Comparison of ENCODE assay signal across 8 cellular contexts in genomic region chr10:80079312-80079613, GRCh38. TPM values are rescaled to one million over a fixed set of nuclear protein-coding genes. Genes with fewer than 3 reads are reported as not detected.
DNase-seq lines count a peak whose midpoint lies in the region; ATAC-seq, FAIRE-seq and TF ChIP-seq lines count a peak whose summit lies in the region.

No MANE protein-coding gene starts in this region.

- H3K9me3 Mint-ChIP-seq in Caco-2 (ENCODE audit: unreplicated experiment) = no peaks in the 10 kb centered on the region

- DNase-seq in Caco-2 (no peak), Panc1 (ENCODE audit: low read depth, low spot score) (no peak), erythroblast (lab: John Stamatoyannopoulos, UW) (no peak), pancreas (no peak), RPMI8226 (no peak), RKO (ENCODE audit: low spot score) (no peak), HEK293T (ENCODE audit: extremely low spot score) (no peak)

- H3K27ac ChIP-seq in Panc1 (ENCODE audit: low read length) = peak overlapping the region; percentile 97
- peak overlapping the region; percentile 89 to 96 (median 94) for H3K27ac ChIP-seq in pancreas

- peaks cover 22% of the 10 kb centered on the region for H3K36me3 Mint-ChIP-seq in Caco-2 (ENCODE audit: insufficient read depth, unreplicated experiment)

- TF ChIP-seq POLR2A in erythroblast (IDR thresholded peaks at IDR 0.05; ENCODE audit: low read length) = peak; percentile 48

- FAIRE-seq in pancreas (lab: Jason Lieb, UNC) = no peak

- H3K9me3 ChIP-seq in Caco-2 (no peaks in the 10 kb centered on the region), Panc1 (ENCODE audit: control insufficient read depth, insufficient read depth, low read depth, low read length) (no peaks in the 10 kb centered on the region), pancreas (no peaks in the 10 kb centered on the region)

- H3K4me3 Mint-ChIP-seq in Caco-2 (ENCODE audit: unreplicated experiment) = peak overlapping the region; percentile 89

- 0% methylated on average over 8 of the region's 8 CpGs for WGBS in pancreas, 2 donors

- intact Hi-C loops in Caco-2 (cut with micrococcal nuclease; ENCODE audit: unreplicated experiment) (loop anchor here (2.0 to 5.0 kb wide), 2 partner anchors 20 to 128 kb away; partner anchors contain the start of gene ANXA11), Panc1 (cut with micrococcal nuclease; ENCODE audit: unreplicated experiment) (no loop called here), pancreas (cut with DNase I) (no loop called here)

- H3K36me3 ChIP-seq in Caco-2 (ENCODE audit: control insufficient read depth, insufficient read depth, low read length) (no peaks in the 10 kb centered on the region), Panc1 (ENCODE audit: control insufficient read depth, insufficient read depth, low read length) (no peaks in the 10 kb centered on the region), pancreas (no peaks in the 10 kb centered on the region)

- ATAC-seq in Panc1 (no peak), pancreas (no peak), GM21360 (IDR thresholded peaks at IDR 0.05; ENCODE audit: unreplicated experiment) (no peak)

- H3K27me3 Mint-ChIP-seq in Caco-2 (ENCODE audit: insufficient read depth, unreplicated experiment) = no peaks in the 10 kb centered on the region

- no peak for TF ChIP-seq CTCF in Caco-2 (IDR thresholded peaks at IDR 0.05; ENCODE audit: insufficient read depth in 1 of 2, low read depth in 1 of 2, low read length in 1 of 2, severe bottlenecking in 1 of 2, unreplicated experiment in 1 of 2)
- TF ChIP-seq CTCF in Panc1 (IDR thresholded peaks at IDR 0.05) = no peak
- no peak for TF ChIP-seq CTCF in pancreas (IDR thresholded peaks at IDR 0.05)

- H3K4me3 ChIP-seq in Caco-2 (ENCODE audit: low read depth, low read length) (peak overlapping the region; percentile 51), Panc1 (ENCODE audit: low read depth in 2 of 2, low read length in 2 of 2) (peak overlapping the region; percentile 93 to 95), pancreas (peak overlapping the region; percentile 48 to 91 (median 81))

- peaks cover 50% of the 10 kb centered on the region for H3K4me1 ChIP-seq in Caco-2
- no peaks in the 10 kb centered on the region; the same call in 1 of the 2 replicates for H3K4me1 ChIP-seq in Panc1 (ENCODE audit: control insufficient read depth, insufficient read depth, low read length)
- peaks cover 0 to 11% (median 9%) of the 10 kb centered on the region in 3 donors for H3K4me1 ChIP-seq in pancreas

- POLR2A ChIA-PET in Caco-2 (lab: Charles Lee) = interaction anchor here (0.5 to 1.2 kb wide), 7 partner anchors 9 to 52 kb away, joined by 3 to 8 read pairs (median 4); no protein-coding TSS in a partner anchor
- POLR2A ChIA-PET in Panc1 (lab: Charles Lee) = interaction anchor here (0.5 to 1.3 kb wide), 8 partner anchors 11 to 171 kb away, joined by 3 to 4 read pairs (median 4); no protein-coding TSS in a partner anchor
- POLR2A ChIA-PET in HEK293T (lab: Yijun Ruan, JAX) = interaction anchor here (0.6 to 1.5 kb wide), 10 partner anchors 9 to 1050 kb away, joined by 3 to 6 read pairs (median 4); no protein-coding TSS in a partner anchor

- in situ Hi-C loops in Panc1 (cut with HindIII; ENCODE audit: low pct_unique_long_range_greater_than_20kb, low sequenced_read_pairs) = no loop called here

- H3K27ac Mint-ChIP-seq in Caco-2 (ENCODE audit: unreplicated experiment) = peak overlapping the region; percentile 95

- no peaks in the 10 kb centered on the region for H3K27me3 ChIP-seq in Caco-2 (replicated peaks; ENCODE audit: control insufficient read depth, insufficient read depth, low read length)
- H3K27me3 ChIP-seq in Panc1 (ENCODE audit: control insufficient read depth, insufficient read depth, low read length) = no peaks in the 10 kb centered on the region
- H3K27me3 ChIP-seq in pancreas = no peaks in the 10 kb centered on the region

- BruUV-seq in Caco-2 (replicated peaks; lab: Mats Ljungman, UMichigan) (no TSS peak), Panc1 (replicated peaks; lab: Mats Ljungman, UMichigan) (no TSS peak)

- CTCF ChIA-PET in Caco-2 (lab: Charles Lee) (interaction anchor here (0.6 to 1.3 kb wide), 4 partner anchors 20 to 134 kb away, joined by 3 to 4 read pairs (median 3); no protein-coding TSS in a partner anchor), Panc1 (lab: Charles Lee) (interaction anchor here (1.1 kb wide), 1 partner anchor 142 kb away, joined by 4 read pairs; no protein-coding TSS in a partner anchor), HEK293T (lab: Yijun Ruan, JAX) (interaction anchor here (0.9 kb wide), 1 partner anchor 33 kb away, joined by 3 read pairs; no protein-coding TSS in a partner anchor)

- peaks cover 61% of the 10 kb centered on the region for H3K4me1 Mint-ChIP-seq in Caco-2 (ENCODE audit: low read depth, unreplicated experiment)

TF ChIP-seq in HEK293T, 16 proteins besides CTCF, POLR2A, EP300 and RAD21:
- TF ChIP-seq ARNT (IDR thresholded peaks at IDR 0.05) (no peak), LEF1 (IDR thresholded peaks at IDR 0.05; ENCODE audit: borderline replicate concordance) (no peak), ELF4 (IDR thresholded peaks at IDR 0.05) (no peak), FOXM1 (IDR thresholded peaks at IDR 0.05; ENCODE audit: borderline replicate concordance) (no peak), HDGF (IDR thresholded peaks at IDR 0.05; ENCODE audit: borderline replicate concordance) (no peak), SP1 (IDR thresholded peaks at IDR 0.05) (no peak), TARDBP (IDR thresholded peaks at IDR 0.05) (no peak), L3MBTL2 (conservative IDR thresholded peaks at IDR 0.05) (no peak), SUZ12 (IDR thresholded peaks at IDR 0.05) (no peak), FOXK2 (IDR thresholded peaks at IDR 0.05) (no peak), PKNOX1 (IDR thresholded peaks at IDR 0.05) (no peak), CTBP1 (IDR thresholded peaks at IDR 0.05; ENCODE audit: borderline replicate concordance) (no peak), NFRKB (IDR thresholded peaks at IDR 0.05) (no peak), FOXA1 (IDR thresholded peaks at IDR 0.05) (no peak), ZNF384 (IDR thresholded peaks at IDR 0.05) (no peak), BHLHE40 (IDR thresholded peaks at IDR 0.05; ENCODE audit: borderline replicate concordance) (no peak)

RNA-seq across cellular contexts. Expression of gene TMEM254, which starts 0.8 kb away (rescaled TPM):
- total RNA-seq in Caco-2 (2022) (24.0 and 27.4 TPM in 2 replicates), Panc1 (2021; ENCODE audit: unreplicated experiment) (28.8 TPM), pancreas (10 to 100 TPM in 3 of 6 donors, 1 to 10 TPM in 3; 6.3 to 13.5 (median 10.3) TPM)
- 28.3 TPM for polyA plus RNA-seq in Panc1 (2012; ENCODE audit: insufficient read length)
- 1 to 10 TPM; 6.9 to 8.6 TPM for polyA plus RNA-seq in pancreas

RNA-seq across cellular contexts. Expression of gene PLAC9, which starts 53.3 kb away (rescaled TPM):
- not detected in 2 replicates for total RNA-seq in Caco-2 (2022)
- not detected for total RNA-seq in Panc1 (2021; ENCODE audit: unreplicated experiment)
- polyA plus RNA-seq in Panc1 (2012; ENCODE audit: insufficient read length) = 0.91 TPM
- 1 to 10 TPM in 4 of 6 donors, under 1 TPM in 2; 0.63 to 6.7 (median 2.8) TPM for total RNA-seq in pancreas
- polyA plus RNA-seq in pancreas = 10 to 100 TPM in 1 of 2 donors, 1 to 10 TPM in 1; 7.6 to 14.6 TPM
